Comparison of ENCODE assay signal across 25 cellular contexts in genomic region chr4:106384878-106385277, GRCh38. TPM values are rescaled to one million over a fixed set of nuclear protein-coding genes. Genes with fewer than 3 reads are reported as not detected.
A peak's percentile ranks its signal among the peaks of the same experiment; 100 is the strongest.
DNase-seq lines count a peak whose midpoint lies in the region; ATAC-seq and TF ChIP-seq lines count a peak whose summit lies in the region.
"Had no signal": no experiment of that assay in that cellular context is flagged by ENCODE, and none has a peak within 500 bp of the region (broad histone marks: within the 10 kb centered on the region; RNA-seq: fewer than 3 reads in every experiment).

No MANE protein-coding gene starts in this region.

- POLR2A ChIA-PET in RWPE1 (lab: Yijun Ruan, JAX; ENCODE audit: low non-redundant PET): no interaction called here

- H3K4me3 Mint-ChIP-seq in chondrocyte (ENCODE audit: unreplicated experiment): no peak overlapping the region
- no peak overlapping the region for H3K4me3 Mint-ChIP-seq in natural killer cell treated with Interleukin-12 subunit alpha and Interleukin-12 subunit beta and Interleukin-15 and Interleukin-18, amount 100 ng/mL, for 72 hours
- H3K4me3 Mint-ChIP-seq in stimulated activated effector memory CD8-positive, alpha-beta T cell treated with anti-CD3 and anti-CD28 coated beads, Interleukin-12 subunit alpha, Interleukin-12 subunit beta, amount 100 ng/mL, for 72 hours: no peak overlapping the region
- H3K4me3 Mint-ChIP-seq: CD14-positive monocyte; CD4-positive, alpha-beta memory T cell; CD8-positive, alpha-beta memory T cell had no signal

- H3K27me3 Mint-ChIP-seq in chondrocyte (ENCODE audit: low read depth): peaks cover 12% of the 10 kb centered on the region
- no peaks in the 10 kb centered on the region for H3K27me3 Mint-ChIP-seq in natural killer cell treated with Interleukin-12 subunit alpha and Interleukin-12 subunit beta and Interleukin-15 and Interleukin-18, amount 100 ng/mL, for 72 hours
- H3K27me3 Mint-ChIP-seq: CD4-positive, CD25-positive, alpha-beta regulatory T cell had no signal

- H3K9me3 Mint-ChIP-seq in chondrocyte (ENCODE audit: low read depth): no peaks in the 10 kb centered on the region
- H3K9me3 Mint-ChIP-seq in natural killer cell treated with Interleukin-12 subunit alpha and Interleukin-12 subunit beta and Interleukin-15 and Interleukin-18, amount 100 ng/mL, for 72 hours: peaks cover 9% of the 10 kb centered on the region
- no peaks in the 10 kb centered on the region for H3K9me3 Mint-ChIP-seq in stimulated activated effector memory CD8-positive, alpha-beta T cell treated with anti-CD3 and anti-CD28 coated beads, Interleukin-12 subunit alpha, Interleukin-12 subunit beta, amount 100 ng/mL, for 72 hours
- no peaks in the 10 kb centered on the region for H3K9me3 Mint-ChIP-seq in activated naive CD4-positive, alpha-beta T cell treated with anti-CD3 and anti-CD28 coated beads, Interleukin-2, amount 50 U/mL, for 72 hours
- H3K9me3 Mint-ChIP-seq: CD8-positive, alpha-beta memory T cell had no signal

- no peaks in the 10 kb centered on the region for H3K4me1 Mint-ChIP-seq in chondrocyte (ENCODE audit: low read depth)
- no peaks in the 10 kb centered on the region for H3K4me1 Mint-ChIP-seq in natural killer cell treated with Interleukin-12 subunit alpha and Interleukin-12 subunit beta and Interleukin-15 and Interleukin-18, amount 100 ng/mL, for 72 hours (ENCODE audit: low read depth in 2 of 2)
- H3K4me1 Mint-ChIP-seq in stimulated activated effector memory CD8-positive, alpha-beta T cell treated with anti-CD3 and anti-CD28 coated beads, Interleukin-12 subunit alpha, Interleukin-12 subunit beta, amount 100 ng/mL, for 72 hours: no peaks in the 10 kb centered on the region
- H3K4me1 Mint-ChIP-seq: CD14-positive monocyte; CD4-positive, alpha-beta memory T cell; CD4-positive, CD25-positive, alpha-beta regulatory T cell; CD8-positive, alpha-beta memory T cell had no signal

- H3K36me3 Mint-ChIP-seq in chondrocyte (ENCODE audit: low read depth): no peaks in the 10 kb centered on the region
- H3K36me3 Mint-ChIP-seq in natural killer cell treated with Interleukin-12 subunit alpha and Interleukin-12 subunit beta and Interleukin-15 and Interleukin-18, amount 100 ng/mL, for 72 hours: no peaks in the 10 kb centered on the region
- no peaks in the 10 kb centered on the region for H3K36me3 Mint-ChIP-seq in stimulated activated effector memory CD8-positive, alpha-beta T cell treated with anti-CD3 and anti-CD28 coated beads, Interleukin-12 subunit alpha, Interleukin-12 subunit beta, amount 100 ng/mL, for 72 hours
- H3K36me3 Mint-ChIP-seq in activated naive CD4-positive, alpha-beta T cell treated with anti-CD3 and anti-CD28 coated beads, Interleukin-2, amount 50 U/mL, for 72 hours: no peaks in the 10 kb centered on the region
- H3K36me3 Mint-ChIP-seq: CD14-positive monocyte; CD4-positive, alpha-beta memory T cell; CD4-positive, CD25-positive, alpha-beta regulatory T cell; CD8-positive, alpha-beta memory T cell had no signal

- intact Hi-C loops in left ventricle myocardium superior (cut with micrococcal nuclease): no loop called here
- intact Hi-C loops in Right ventricle myocardium inferior (cut with DNase I): no loop called here

- CTCF ChIA-PET in RWPE1 (lab: Yijun Ruan, JAX): no interaction called here

- H3K27ac Mint-ChIP-seq in chondrocyte (ENCODE audit: unreplicated experiment): no peak overlapping the region
- no peak overlapping the region for H3K27ac Mint-ChIP-seq in natural killer cell treated with Interleukin-12 subunit alpha and Interleukin-12 subunit beta and Interleukin-15 and Interleukin-18, amount 100 ng/mL, for 72 hours
- no peak overlapping the region for H3K27ac Mint-ChIP-seq in stimulated activated effector memory CD8-positive, alpha-beta T cell treated with anti-CD3 and anti-CD28 coated beads, Interleukin-12 subunit alpha, Interleukin-12 subunit beta, amount 100 ng/mL, for 72 hours
- no peak overlapping the region for H3K27ac Mint-ChIP-seq in activated naive CD4-positive, alpha-beta T cell treated with anti-CD3 and anti-CD28 coated beads, Interleukin-2, amount 50 U/mL, for 72 hours
- H3K27ac Mint-ChIP-seq: CD14-positive monocyte; CD4-positive, alpha-beta memory T cell; CD4-positive, CD25-positive, alpha-beta regulatory T cell; CD8-positive, alpha-beta memory T cell had no signal

- no peak overlapping the region for H3K27ac ChIP-seq in RWPE1
- H3K27ac ChIP-seq: 22Rv1, A549, BLaER1 had no signal

- DNase-seq in left ventricle myocardium superior (peak; percentile 15), Right ventricle myocardium inferior (ENCODE audit: missing footprints) (no peak), chondrocyte (ENCODE audit: low spot score) (peak; percentile 79), RWPE1 (ENCODE audit: low spot score) (no peak)
- no peak for DNase-seq in natural killer cell treated with Interleukin-12 subunit alpha and Interleukin-12 subunit beta and Interleukin-15 and Interleukin-18, amount 100 ng/mL, for 72 hours (ENCODE audit: low spot score)
- no peak for DNase-seq in stimulated activated effector memory CD8-positive, alpha-beta T cell treated with anti-CD3 and anti-CD28 coated beads, Interleukin-12 subunit alpha, Interleukin-12 subunit beta, amount 100 ng/mL, for 72 hours (ENCODE audit: low spot score in 2 of 2)
- no peak for DNase-seq in activated naive CD4-positive, alpha-beta T cell treated with anti-CD3 and anti-CD28 coated beads, Interleukin-2, amount 50 U/mL, for 72 hours (ENCODE audit: low spot score in 2 of 2)
- DNase-seq: ACHN; BE2C; C1 segment of cervical spinal cord; CD4-positive, alpha-beta memory T cell; CD4-positive, CD25-positive, alpha-beta regulatory T cell; CD8-positive, alpha-beta memory T cell; COR-L47; DMS 273 treated with DMSO at 0.1 percent for 48 hours; DMS153; DMS53; DMS79 treated with DMSO at 0.1 percent for 48 hours; GF-D8 had no signal

- TF ChIP-seq CTCF in chondrocyte (IDR thresholded peaks at IDR 0.05) (no peak), RWPE1 (conservative IDR thresholded peaks at IDR 0.05; ENCODE audit: low read depth) (no peak)

- ATAC-seq in left ventricle myocardium superior (no peak), Right ventricle myocardium inferior (no peak), HG02885 (IDR thresholded peaks at IDR 0.05; ENCODE audit: poor library complexity, unreplicated experiment) (no peak)
- ATAC-seq in natural killer cell treated with Interleukin-12 subunit alpha and Interleukin-12 subunit beta and Interleukin-15 and Interleukin-18, amount 100 ng/mL, for 72 hours: peak; percentile 43 to 45
- peak; percentile 48 for ATAC-seq in stimulated activated effector memory CD8-positive, alpha-beta T cell treated with anti-CD3 and anti-CD28 coated beads, Interleukin-12 subunit alpha, Interleukin-12 subunit beta, amount 100 ng/mL, for 72 hours
- no peak for ATAC-seq in activated naive CD4-positive, alpha-beta T cell treated with anti-CD3 and anti-CD28 coated beads, Interleukin-2, amount 50 U/mL, for 72 hours
- ATAC-seq: A549 had no signal

RNA-seq across cellular contexts. Expression of gene GIMD1, which starts 16.3 kb away (rescaled TPM):
- total RNA-seq in left ventricle myocardium superior (not detected), Right ventricle myocardium inferior (not detected), chondrocyte (not detected in 3 replicates)
- total RNA-seq in natural killer cell treated with Interleukin-12 subunit alpha and Interleukin-12 subunit beta and Interleukin-15 and Interleukin-18, amount 100 ng/mL, for 72 hours: not detected
- total RNA-seq in activated naive CD4-positive, alpha-beta T cell treated with anti-CD3 and anti-CD28 coated beads, Interleukin-2, amount 50 U/mL, for 72 hours: not detected
- total RNA-seq: A172; CD4-positive, alpha-beta memory T cell; CD4-positive, CD25-positive, alpha-beta regulatory T cell; CD8-positive, alpha-beta memory T cell had no signal

Comparison
In these comparisons a context has a peak if more than half of its experiments do, and no peak if none do; other contexts are left out.
1. DNase-seq: peak in left ventricle myocardium superior (single experiment) and chondrocyte (single experiment); none in Right ventricle myocardium inferior (single experiment), natural killer cell treated with Interleukin-12 subunit alpha and Interleukin-12 subunit beta and Interleukin-15 and Interleukin-18, amount 100 ng/mL, for 72 hours (single experiment), stimulated activated effector memory CD8-positive, alpha-beta T cell treated with anti-CD3 and anti-CD28 coated beads, Interleukin-12 subunit alpha, Interleukin-12 subunit beta, amount 100 ng/mL, for 72 hours (0 of 2), RWPE1 (single experiment) and activated naive CD4-positive, alpha-beta T cell treated with anti-CD3 and anti-CD28 coated beads, Interleukin-2, amount 50 U/mL, for 72 hours (0 of 2).
2. ATAC-seq: peak in natural killer cell treated with Interleukin-12 subunit alpha and Interleukin-12 subunit beta and Interleukin-15 and Interleukin-18, amount 100 ng/mL, for 72 hours (2 of 2) and stimulated activated effector memory CD8-positive, alpha-beta T cell treated with anti-CD3 and anti-CD28 coated beads, Interleukin-12 subunit alpha, Interleukin-12 subunit beta, amount 100 ng/mL, for 72 hours (single experiment); none in left ventricle myocardium superior (single experiment), Right ventricle myocardium inferior (single experiment), HG02885 (single experiment) and activated naive CD4-positive, alpha-beta T cell treated with anti-CD3 and anti-CD28 coated beads, Interleukin-2, amount 50 U/mL, for 72 hours (0 of 2).